Comparison of ENCODE assay signal across 8 cellular contexts in genomic region chr18:74963820-74964446, GRCh38.
DNase-seq lines count a peak whose midpoint lies in the region; ATAC-seq, FAIRE-seq and TF ChIP-seq lines count a peak whose summit lies in the region.

No MANE protein-coding gene starts in this region.

- H3K9me1 ChIP-seq in keratinocyte (ENCODE audit: control insufficient read depth, extremely low read depth, insufficient read depth, low read length), result no peaks in the 10 kb centered on the region

- H3K27ac ChIP-seq in keratinocyte (ENCODE audit: control insufficient read depth, insufficient read depth, low read length) (no peak overlapping the region), ascending aorta (no peak overlapping the region)

- H3K4me1 ChIP-seq in keratinocyte (ENCODE audit: control insufficient read depth, extremely low read depth, insufficient read depth, low read length) (peaks cover 3% of the 10 kb centered on the region), ascending aorta (no peaks in the 10 kb centered on the region)

- peaks cover 20% of the 10 kb centered on the region for H3K4me1 Mint-ChIP-seq in WTC11

- CTCF ChIA-PET in WTC11 (lab: Charles Lee), result interaction anchor here (0.7 to 2.1 kb wide), 12 partner anchors 14 to 144 kb away, joined by 3 to 11 read pairs (median 4); no protein-coding TSS in a partner anchor

- H4K20me1 ChIP-seq in keratinocyte (ENCODE audit: control insufficient read depth, extremely low read depth, insufficient read depth, low read length), result no peaks in the 10 kb centered on the region

- intact Hi-C loops in Right ventricle myocardium superior (cut with DNase I) (loop anchor here (10.0 kb wide), 1 partner anchor 309 kb away; no protein-coding TSS in a partner anchor), cardiac septum (cut with DNase I) (no loop called here), ascending aorta (cut with DNase I) (no loop called here)

- H3K27me3 ChIP-seq in keratinocyte (ENCODE audit: control insufficient read depth, extremely low read depth, insufficient read depth, low read length), result no peaks in the 10 kb centered on the region
- H3K27me3 ChIP-seq in ascending aorta, result no peaks in the 10 kb centered on the region

- no peak overlapping the region for H3K27ac Mint-ChIP-seq in WTC11

- no peak overlapping the region for H2AFZ ChIP-seq in keratinocyte (ENCODE audit: control insufficient read depth, low read length)

- H3K9me3 ChIP-seq in keratinocyte (ENCODE audit: control insufficient read depth, low read depth, low read length) (no peaks in the 10 kb centered on the region), ascending aorta (no peaks in the 10 kb centered on the region)

- TF ChIP-seq CTCF in WTC11 (IDR thresholded peaks at IDR 0.05) (no peak), keratinocyte (optimal IDR thresholded peaks at IDR 0.05 in 1 of 3, IDR thresholded peaks at IDR 0.05 in 1 of 3, conservative IDR thresholded peaks at IDR 0.05 in 1 of 3; ENCODE audit: extremely low read depth in 1 of 3, insufficient read depth in 2 of 3, low read length in 3 of 3) (peak; percentile 31 to 54 (median 35)), ascending aorta (IDR thresholded peaks at IDR 0.05) (peak in 1 of 3 experiments; percentile 27)

- POLR2A ChIA-PET in WTC11 (lab: Charles Lee), result no interaction called here

- dilution Hi-C loops in keratinocyte (cut with MboI; ENCODE audit: extremely low pct_ligation_motif_present, low sequenced_read_pairs), result no loop called here

- DNase-seq in Right ventricle myocardium superior (no peak), cardiac septum (ENCODE audit: low spot score) (no peak), NCI-H1436 treated with DMSO at 0.1 percent for 48 hours (lab: John Stamatoyannopoulos, UW) (peak; percentile 40), WTC11 (ENCODE audit: low spot score) (peak; percentile 21), keratinocyte (ENCODE audit: low read depth, low spot score) (peak; percentile 4), ascending aorta (ENCODE audit: low spot score in 2 of 2) (no peak)
- DNase-seq in activated CD4-positive, alpha-beta T cell treated with anti-CD3 and anti-CD28 coated beads, Interleukin-2, amount 50 U/mL, for 48 hours, result no peak

- H3K4me3 ChIP-seq in keratinocyte (ENCODE audit: control insufficient read depth in 2 of 3, extremely low read depth in 1 of 3, insufficient read depth in 2 of 3, low read depth in 1 of 3, low read length in 3 of 3) (no peak overlapping the region), ascending aorta (no peak overlapping the region)

- no peak overlapping the region for H3K9ac ChIP-seq in keratinocyte (ENCODE audit: control insufficient read depth, extremely low read depth, insufficient read depth, low read length)

- H3K36me3 Mint-ChIP-seq in WTC11, result 0 out of 2 replicates have a peak, but pooled peaks cover 6% of the 10 kb centered on the region

- no peaks in the 10 kb centered on the region for H3K79me2 ChIP-seq in keratinocyte (ENCODE audit: control insufficient read depth, insufficient read depth, low read length)

- H3K36me3 ChIP-seq in keratinocyte (ENCODE audit: control insufficient read depth in 2 of 2, extremely low read depth in 1 of 2, insufficient read depth in 2 of 2, low read length in 2 of 2) (no peaks in the 10 kb centered on the region), ascending aorta (no peaks in the 10 kb centered on the region)

- H3K9me3 Mint-ChIP-seq in WTC11, result peaks cover 18% of the 10 kb centered on the region

- H3K27me3 Mint-ChIP-seq in WTC11 (ENCODE audit: low read depth), result no peaks in the 10 kb centered on the region

- no peak overlapping the region for H3K4me2 ChIP-seq in keratinocyte (ENCODE audit: control insufficient read depth, extremely low read depth, insufficient read depth, low read depth, low read length)

- FAIRE-seq in keratinocyte (lab: Jason Lieb, UNC), result no peak

- ATAC-seq in Right ventricle myocardium superior (ENCODE audit: poor library complexity), result peak; percentile 89
- peak; percentile 78 for ATAC-seq in HG02759 (IDR thresholded peaks at IDR 0.05; ENCODE audit: unreplicated experiment)
- ATAC-seq in WTC11, result peak; percentile 95

- H3K4me3 Mint-ChIP-seq in WTC11, result no peak overlapping the region

TF ChIP-seq in WTC11, 78 proteins besides CTCF, POLR2A, EP300 and RAD21:
- TF ChIP-seq USF1 (CRISPR knock-in tag; IDR thresholded peaks at IDR 0.05) (0 out of 2 replicates have a peak, but pooled peaks have one; percentile 60), ZNF423 (CRISPR knock-in tag; IDR thresholded peaks at IDR 0.05) (no peak), SMAD3 (CRISPR knock-in tag; IDR thresholded peaks at IDR 0.05; ENCODE audit: borderline replicate concordance) (no peak), ATF1 (CRISPR knock-in tag; IDR thresholded peaks at IDR 0.05) (no peak), NR3C1 (CRISPR knock-in tag; conservative IDR thresholded peaks at IDR 0.05; ENCODE audit: low read depth) (no peak), ZNF512 (CRISPR knock-in tag; IDR thresholded peaks at IDR 0.05; ENCODE audit: borderline replicate concordance) (no peak), NR2C2 (CRISPR knock-in tag; IDR thresholded peaks at IDR 0.05) (no peak), MLX (CRISPR knock-in tag; IDR thresholded peaks at IDR 0.05) (no peak), ZNF263 (CRISPR knock-in tag; IDR thresholded peaks at IDR 0.05; ENCODE audit: low read depth) (no peak), AR (CRISPR knock-in tag; IDR thresholded peaks at IDR 0.05) (no peak), NFE2L1 (CRISPR knock-in tag; IDR thresholded peaks at IDR 0.05) (no peak), PRRX2 (CRISPR knock-in tag; IDR thresholded peaks at IDR 0.05) (no peak), E2F1 (CRISPR knock-in tag; IDR thresholded peaks at IDR 0.05) (no peak), USF2 (CRISPR knock-in tag; IDR thresholded peaks at IDR 0.05) (peak; percentile 66)
TF ChIP-seq in WTC11: peak in this region for 2.

Comparison
In these comparisons a context has a peak if more than half of its experiments do, and no peak if none do; other contexts are left out.
1. DNase-seq: peak in NCI-H1436 treated with DMSO at 0.1 percent for 48 hours (single experiment), WTC11 (single experiment) and keratinocyte (single experiment); none in Right ventricle myocardium superior (single experiment), cardiac septum (single experiment), ascending aorta (0 of 2) and activated CD4-positive, alpha-beta T cell treated with anti-CD3 and anti-CD28 coated beads, Interleukin-2, amount 50 U/mL, for 48 hours (0 of 2).
2. Peak in every context shown above with its lines, with median percentiles within 50 percentile points of each other: ATAC-seq.